Comparison of ENCODE assay signal across 20 cellular contexts in the genomic region with DNA sequence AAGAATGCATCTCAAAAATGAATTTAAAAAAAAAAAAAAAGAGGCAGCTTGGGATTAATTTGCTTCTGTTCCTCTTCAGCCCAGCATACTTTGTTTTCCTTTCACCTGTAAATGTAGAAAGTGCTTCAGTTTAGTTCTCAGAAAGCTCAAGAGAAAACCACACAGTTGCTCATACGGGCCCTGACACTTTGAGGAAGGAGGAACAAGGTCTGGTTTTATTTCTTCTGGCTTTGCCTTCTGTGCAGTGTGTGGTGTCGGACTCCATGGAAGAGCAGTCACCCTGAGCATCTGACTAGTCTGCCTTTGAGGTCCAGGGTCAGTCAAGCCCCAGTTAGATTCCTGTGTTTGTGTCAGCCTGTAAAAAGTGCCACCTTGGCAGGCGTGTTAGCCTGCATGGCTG. TPM values are rescaled to one million over a fixed set of nuclear protein-coding genes. Genes with fewer than 3 reads are reported as not detected.
DNase-seq lines count a peak whose midpoint lies in the region; ATAC-seq and TF ChIP-seq lines count a peak whose summit lies in the region.
"Had no signal": no experiment of that assay in that cellular context is flagged by ENCODE, and none has a peak within 500 bp of the region (broad histone marks: within the 10 kb centered on the region; RNA-seq: fewer than 3 reads in every experiment).

No MANE protein-coding gene starts in this region.

- H3K27me3 Mint-ChIP-seq in activated CD8-positive, alpha-beta T cell treated with anti-CD3 and anti-CD28 coated beads, Interleukin-2, amount 10 ng/mL, durations not matched to agents 7 days and 5 days (ENCODE audit: low read depth) = no peaks in the 10 kb centered on the region
- H3K27me3 Mint-ChIP-seq in activated CD8-positive, alpha-beta T cell treated with anti-CD3 and anti-CD28 coated beads for 36 hours = no peaks in the 10 kb centered on the region
- H3K27me3 Mint-ChIP-seq: naive B cell had no signal

- intact Hi-C loops in activated CD8-positive, alpha-beta T cell treated with anti-CD3 and anti-CD28 coated beads for 36 hours (cut with micrococcal nuclease) = no loop called here
- intact Hi-C loops in esophagus squamous epithelium (cut with DNase I) (no loop called here), thyroid gland (cut with DNase I) (no loop called here)

- H3K36me3 ChIP-seq in esophagus squamous epithelium (peaks cover 4 to 88% (median 29%) of the 10 kb centered on the region in 3 donors), thyroid gland (peaks cover 13 to 33% of the 10 kb centered on the region in 2 donors)

- peaks cover 30 to 61% (median 42%) of the 10 kb centered on the region in 3 donors for H3K4me1 ChIP-seq in esophagus squamous epithelium
- peaks cover 46 to 53% of the 10 kb centered on the region in 2 donors for H3K4me1 ChIP-seq in thyroid gland

- CTCF ChIA-PET in activated CD8-positive, alpha-beta T cell treated with anti-CD3 and anti-CD28 coated beads, Interleukin-2, amount 10 ng/mL, durations not matched to agents 7 days and 5 days (lab: Charles Lee) = interaction anchor here (1.4 to 3.4 kb wide), 2 partner anchors 11 to 47 kb away, joined by 3 to 22 read pairs; partner anchors contain the start of gene ACBD4
- CTCF ChIA-PET in activated CD8-positive, alpha-beta T cell treated with anti-CD3 and anti-CD28 coated beads for 36 hours (lab: Charles Lee) = interaction anchor here (0.9 to 6.5 kb wide), 3 partner anchors 10 to 30 kb away, joined by 3 to 31 read pairs (median 3); no protein-coding TSS in a partner anchor

- ATAC-seq in activated CD8-positive, alpha-beta T cell treated with anti-CD3 and anti-CD28 coated beads, Interleukin-2, amount 10 ng/mL, durations not matched to agents 7 days and 5 days = peak; percentile 42
- ATAC-seq in activated CD8-positive, alpha-beta T cell treated with anti-CD3 and anti-CD28 coated beads for 36 hours = no peak
- no peak for ATAC-seq in HG02870 (IDR thresholded peaks at IDR 0.05; ENCODE audit: unreplicated experiment)
- ATAC-seq: esophagus mucosa; stimulated activated effector memory CD8-positive, alpha-beta T cell treated with anti-CD3 and anti-CD28 coated beads, Interleukin-12 subunit alpha, Interleukin-12 subunit beta, amount 100 ng/mL, for 72 hours had no signal

- no peaks in the 10 kb centered on the region for H3K9me3 ChIP-seq in esophagus squamous epithelium
- no peaks in the 10 kb centered on the region for H3K9me3 ChIP-seq in thyroid gland
- H3K9me3 ChIP-seq: BLaER1 treated with 17β-estradiol and CSF1 and Interleukin-3, amounts not matched to agents 10 nM and 100 nM; spleen; upper lobe of left lung had no signal

- DNase-seq in activated CD8-positive, alpha-beta T cell treated with anti-CD3 and anti-CD28 coated beads, Interleukin-2, amount 10 ng/mL, durations not matched to agents 7 days and 5 days = no peak
- no peak for DNase-seq in activated CD8-positive, alpha-beta T cell treated with anti-CD3 and anti-CD28 coated beads for 36 hours
- no peak for DNase-seq in esophagus squamous epithelium (lab: John Stamatoyannopoulos, UW)
- DNase-seq in thyroid gland = peak; percentile 29 to 54
- DNase-seq in COLO668 (lab: John Stamatoyannopoulos, UW; ENCODE audit: unreplicated experiment) = no peak
- DNase-seq: 8988T, brain microvascular endothelial cell, DMS53, dorsolateral prefrontal cortex, glutamatergic neuron, naive B cell, NCI-H2081, NCI-H524, upper lobe of left lung had no signal

- TF ChIP-seq POLR2A in esophagus squamous epithelium (IDR thresholded peaks at IDR 0.05) = no peak
- no peak for TF ChIP-seq POLR2A in thyroid gland (IDR thresholded peaks at IDR 0.05)

- H3K4me3 ChIP-seq in esophagus squamous epithelium = no peak overlapping the region
- no peak overlapping the region for H3K4me3 ChIP-seq in thyroid gland (replicated peaks in 1 of 3)
- H3K4me3 ChIP-seq: BLaER1 treated with 17β-estradiol and CSF1 and Interleukin-3, amounts not matched to agents 10 nM and 100 nM; dorsolateral prefrontal cortex; spleen; upper lobe of left lung had no signal

- H3K27ac Mint-ChIP-seq in activated CD8-positive, alpha-beta T cell treated with anti-CD3 and anti-CD28 coated beads, Interleukin-2, amount 10 ng/mL, durations not matched to agents 7 days and 5 days = peak overlapping the region; percentile 79
- no peak overlapping the region for H3K27ac Mint-ChIP-seq in activated CD8-positive, alpha-beta T cell treated with anti-CD3 and anti-CD28 coated beads for 36 hours
- H3K27ac Mint-ChIP-seq: stimulated activated effector memory CD8-positive, alpha-beta T cell treated with anti-CD3 and anti-CD28 coated beads, Interleukin-12 subunit alpha, Interleukin-12 subunit beta, amount 100 ng/mL, for 72 hours; T-helper 2 cell treated with Interferon-gamma antibody and Interleukin-4, amounts not matched to agents 5 μg/mL and 100 μg/mL, for 36 hours had no signal

- H3K36me3 Mint-ChIP-seq in activated CD8-positive, alpha-beta T cell treated with anti-CD3 and anti-CD28 coated beads, Interleukin-2, amount 10 ng/mL, durations not matched to agents 7 days and 5 days (ENCODE audit: low read depth) = peaks cover 56% of the 10 kb centered on the region
- peaks cover 40% of the 10 kb centered on the region for H3K36me3 Mint-ChIP-seq in activated CD8-positive, alpha-beta T cell treated with anti-CD3 and anti-CD28 coated beads for 36 hours (ENCODE audit: low read depth)

- peaks cover 15% of the 10 kb centered on the region for H3K4me1 Mint-ChIP-seq in activated CD8-positive, alpha-beta T cell treated with anti-CD3 and anti-CD28 coated beads, Interleukin-2, amount 10 ng/mL, durations not matched to agents 7 days and 5 days (ENCODE audit: low read depth)
- peaks cover 2% of the 10 kb centered on the region for H3K4me1 Mint-ChIP-seq in activated CD8-positive, alpha-beta T cell treated with anti-CD3 and anti-CD28 coated beads for 36 hours (ENCODE audit: low read depth)
- H3K4me1 Mint-ChIP-seq: stimulated activated effector memory CD8-positive, alpha-beta T cell treated with anti-CD3 and anti-CD28 coated beads, Interleukin-12 subunit alpha, Interleukin-12 subunit beta, amount 100 ng/mL, for 72 hours had no signal

- H3K4me3 Mint-ChIP-seq in activated CD8-positive, alpha-beta T cell treated with anti-CD3 and anti-CD28 coated beads, Interleukin-2, amount 10 ng/mL, durations not matched to agents 7 days and 5 days = no peak overlapping the region
- no peak overlapping the region for H3K4me3 Mint-ChIP-seq in activated CD8-positive, alpha-beta T cell treated with anti-CD3 and anti-CD28 coated beads for 36 hours
- H3K4me3 Mint-ChIP-seq: naive B cell; stimulated activated effector memory CD8-positive, alpha-beta T cell treated with anti-CD3 and anti-CD28 coated beads, Interleukin-12 subunit alpha, Interleukin-12 subunit beta, amount 100 ng/mL, for 72 hours; T-helper 2 cell treated with Interferon-gamma antibody and Interleukin-4, amounts not matched to agents 5 μg/mL and 100 μg/mL, for 36 hours had no signal

- POLR2A ChIA-PET in activated CD8-positive, alpha-beta T cell treated with anti-CD3 and anti-CD28 coated beads, Interleukin-2, amount 10 ng/mL, durations not matched to agents 7 days and 5 days (lab: Charles Lee) = interaction anchor here (0.7 kb wide), 1 partner anchor 28 kb away, joined by 4 read pairs; the partner anchor contains the start of gene NMT1
- POLR2A ChIA-PET in activated CD8-positive, alpha-beta T cell treated with anti-CD3 and anti-CD28 coated beads for 36 hours (lab: Charles Lee) = no interaction called here

- H3K27me3 ChIP-seq in esophagus squamous epithelium = no peaks in the 10 kb centered on the region
- H3K27me3 ChIP-seq in thyroid gland = no peaks in the 10 kb centered on the region
- H3K27me3 ChIP-seq: BLaER1 treated with 17β-estradiol and CSF1 and Interleukin-3, amounts not matched to agents 10 nM and 100 nM; brain microvascular endothelial cell; dorsolateral prefrontal cortex; spleen; upper lobe of left lung had no signal

- H3K27ac ChIP-seq in esophagus squamous epithelium (peak overlapping the region; percentile 16 to 89 (median 86)), thyroid gland (peak overlapping the region; percentile 59 to 90 (median 82))
- H3K27ac ChIP-seq: brain microvascular endothelial cell, spleen had no signal

- H3K9me3 Mint-ChIP-seq in activated CD8-positive, alpha-beta T cell treated with anti-CD3 and anti-CD28 coated beads, Interleukin-2, amount 10 ng/mL, durations not matched to agents 7 days and 5 days (ENCODE audit: insufficient read depth) = no peaks in the 10 kb centered on the region
- no peaks in the 10 kb centered on the region for H3K9me3 Mint-ChIP-seq in activated CD8-positive, alpha-beta T cell treated with anti-CD3 and anti-CD28 coated beads for 36 hours
- H3K9me3 Mint-ChIP-seq: naive B cell; stimulated activated effector memory CD8-positive, alpha-beta T cell treated with anti-CD3 and anti-CD28 coated beads, Interleukin-12 subunit alpha, Interleukin-12 subunit beta, amount 100 ng/mL, for 72 hours; T-helper 2 cell treated with Interferon-gamma antibody and Interleukin-4, amounts not matched to agents 5 μg/mL and 100 μg/mL, for 36 hours had no signal

- TF ChIP-seq CTCF in activated CD8-positive, alpha-beta T cell treated with anti-CD3 and anti-CD28 coated beads for 36 hours (IDR thresholded peaks at IDR 0.05) = no peak
- TF ChIP-seq CTCF in esophagus squamous epithelium (IDR thresholded peaks at IDR 0.05) = no peak
- TF ChIP-seq CTCF in thyroid gland (IDR thresholded peaks at IDR 0.05) = no peak

- WGBS in esophagus squamous epithelium, 2 donors = 76 to 77% methylated on average over 3 of the region's 3 CpGs
- 45 to 63% methylated on average over 3 of the region's 3 CpGs for WGBS in thyroid gland, 2 donors

RNA-seq across cellular contexts. Expression of gene NMT1, which starts 27.6 kb away (rescaled TPM):
- 100 to 1,000 TPM; 125 to 143 TPM for total RNA-seq in activated CD8-positive, alpha-beta T cell treated with anti-CD3 and anti-CD28 coated beads, Interleukin-2, amount 10 ng/mL, durations not matched to agents 7 days and 5 days
- total RNA-seq in activated CD8-positive, alpha-beta T cell treated with anti-CD3 and anti-CD28 coated beads for 36 hours = 100 to 1,000 TPM; 156 to 169 TPM
- 10 to 100 TPM; 54.6 to 66.2 (median 57.8) TPM for total RNA-seq in esophagus squamous epithelium
- total RNA-seq in thyroid gland = 10 to 100 TPM; 71.7 to 98.9 (median 85.2) TPM

RNA-seq across cellular contexts. Expression of gene DCAKD, which starts 37.3 kb away (rescaled TPM):
- 10 to 100 TPM; 32.9 to 33.7 TPM for total RNA-seq in activated CD8-positive, alpha-beta T cell treated with anti-CD3 and anti-CD28 coated beads, Interleukin-2, amount 10 ng/mL, durations not matched to agents 7 days and 5 days
- total RNA-seq in activated CD8-positive, alpha-beta T cell treated with anti-CD3 and anti-CD28 coated beads for 36 hours = 10 to 100 TPM; 34.3 to 35.8 TPM
- total RNA-seq in esophagus squamous epithelium (10 to 100 TPM; 23.8 to 44.1 (median 34.7) TPM), thyroid gland (100 to 1,000 TPM in 1 of 4 donors, 10 to 100 TPM in 3; 53.5 to 102 (median 72.9) TPM)

RNA-seq across cellular contexts. Expression of gene PLCD3, which starts 43.6 kb away (rescaled TPM):
- total RNA-seq in activated CD8-positive, alpha-beta T cell treated with anti-CD3 and anti-CD28 coated beads, Interleukin-2, amount 10 ng/mL, durations not matched to agents 7 days and 5 days = 1 to 10 TPM; 4.3 to 4.6 TPM
- 1 to 10 TPM; 3.9 to 6.6 TPM for total RNA-seq in activated CD8-positive, alpha-beta T cell treated with anti-CD3 and anti-CD28 coated beads for 36 hours
- total RNA-seq in esophagus squamous epithelium (100 to 1,000 TPM in 1 of 4 donors, 10 to 100 TPM in 3; 16.3 to 105 (median 20.5) TPM), thyroid gland (10 to 100 TPM in 3 of 4 donors, 1 to 10 TPM in 1; 8.6 to 24.8 (median 16.9) TPM)

RNA-seq across cellular contexts. Expression of gene ACBD4, which starts 46.7 kb away (rescaled TPM):
- total RNA-seq in activated CD8-positive, alpha-beta T cell treated with anti-CD3 and anti-CD28 coated beads, Interleukin-2, amount 10 ng/mL, durations not matched to agents 7 days and 5 days = 10 to 100 TPM in 1 of 2 experiments, 1 to 10 TPM in 1; 10.0 to 12.5 TPM
- 10 to 100 TPM; 12.4 to 12.6 TPM for total RNA-seq in activated CD8-positive, alpha-beta T cell treated with anti-CD3 and anti-CD28 coated beads for 36 hours
- 1 to 10 TPM; 1.7 to 6.9 (median 4.5) TPM for total RNA-seq in esophagus squamous epithelium
- 10 to 100 TPM; 16.7 to 20.4 (median 17.7) TPM for total RNA-seq in thyroid gland

RNA-seq across cellular contexts. Expression of gene HEXIM1, which starts 59.5 kb away (rescaled TPM):
- 10 to 100 TPM; 29.2 to 29.4 TPM for total RNA-seq in activated CD8-positive, alpha-beta T cell treated with anti-CD3 and anti-CD28 coated beads, Interleukin-2, amount 10 ng/mL, durations not matched to agents 7 days and 5 days
- total RNA-seq in activated CD8-positive, alpha-beta T cell treated with anti-CD3 and anti-CD28 coated beads for 36 hours = 10 to 100 TPM; 22.6 to 23.5 TPM
- total RNA-seq in esophagus squamous epithelium = 10 to 100 TPM; 19.8 to 28.4 (median 25.3) TPM
- 10 to 100 TPM; 15.6 to 33.5 (median 18.4) TPM for total RNA-seq in thyroid gland

Comparison
In these comparisons a context has a peak if more than half of its experiments do, and no peak if none do; other contexts are left out.
1. DNase-seq: peak in thyroid gland (2 of 2); none in activated CD8-positive, alpha-beta T cell treated with anti-CD3 and anti-CD28 coated beads, Interleukin-2, amount 10 ng/mL, durations not matched to agents 7 days and 5 days (single experiment), activated CD8-positive, alpha-beta T cell treated with anti-CD3 and anti-CD28 coated beads for 36 hours (single experiment), esophagus squamous epithelium (single experiment) and COLO668 (single experiment).